Comparison of ENCODE assay signal across 13 cellular contexts in genomic region chr21:26072891-26073615, GRCh38.
A peak's percentile ranks its signal among the peaks of the same experiment; 100 is the strongest.
DNase-seq lines count a peak whose midpoint lies in the region; ATAC-seq and TF ChIP-seq lines count a peak whose summit lies in the region.
"Had no signal": no experiment of that assay in that cellular context is flagged by ENCODE, and none has a peak within 500 bp of the region (broad histone marks: within the 10 kb centered on the region; RNA-seq: fewer than 3 reads in every experiment).

No MANE protein-coding gene starts in this region.

- no peak for TF ChIP-seq CTCF in fibroblast of pulmonary artery (IDR thresholded peaks at IDR 0.05; ENCODE audit: low read length, missing control alignments)

- DNase-seq in GM04504 (ENCODE audit: low read depth) = peak; percentile 26
- no peak for DNase-seq in T-cell
- peak; percentile 26 for DNase-seq in fibroblast of pulmonary artery (ENCODE audit: low read depth)
- peak; percentile 68 for DNase-seq in renal cortical epithelial cell (ENCODE audit: low read depth)
- no peak for DNase-seq in cerebellar cortex (ENCODE audit: low spot score)
- no peak for DNase-seq in left ventricle myocardium superior
- DNase-seq: activated CD4-positive, alpha-beta T cell treated with anti-CD3 and anti-CD28 coated beads for 4 hours; erythroblast; MM.1S; right lobe of liver; T-helper 1 cell had no signal

- peaks cover 36 to 44% (median 42%) of the 10 kb centered on the region in 3 donors for H3K4me1 Mint-ChIP-seq in T-cell

- ATAC-seq in T-cell (replicated peaks in 1 of 4) (no peak), left ventricle myocardium superior (no peak), GM21786 (IDR thresholded peaks at IDR 0.05; ENCODE audit: unreplicated experiment) (no peak)
- ATAC-seq: right lobe of liver had no signal

- H3K4me3 Mint-ChIP-seq in T-cell = no peak overlapping the region

- peak overlapping the region; percentile 7 to 8 for H3K27ac Mint-ChIP-seq in T-cell

- CTCF ChIA-PET in T-cell (lab: Charles Lee) = interaction anchor here in 1 of 2 donors (0.5 kb wide), 1 partner anchor 52 kb away, joined by 5 read pairs; no protein-coding TSS in a partner anchor

- H3K4me3 ChIP-seq in fibroblast of pulmonary artery (replicated peaks; ENCODE audit: low read depth, low read length) = no peak overlapping the region
- H3K4me3 ChIP-seq: cardiac muscle cell, right lobe of liver had no signal

- no peaks in the 10 kb centered on the region for H3K27me3 Mint-ChIP-seq in T-cell

- H3K36me3 Mint-ChIP-seq in T-cell = no peaks in the 10 kb centered on the region

- POLR2A ChIA-PET in T-cell (lab: Charles Lee) = interaction anchor here in 1 of 2 donors (0.6 to 0.7 kb wide), 2 partner anchors 25 to 54 kb away, joined by 3 read pairs; no protein-coding TSS in a partner anchor

- H3K9me3 Mint-ChIP-seq in T-cell = no peaks in the 10 kb centered on the region

- intact Hi-C loops in left ventricle myocardium superior (cut with micrococcal nuclease) = no loop called here

Comparison
In these comparisons a context has a peak if more than half of its experiments do, and no peak if none do; other contexts are left out.
1. DNase-seq: peak in GM04504 (single experiment), fibroblast of pulmonary artery (single experiment) and renal cortical epithelial cell (single experiment); none in T-cell (0 of 34), cerebellar cortex (single experiment) and left ventricle myocardium superior (single experiment).